36 cellular contexts compared by ENCODE assay signal in genomic region chr1:209595032-209595431, GRCh38. TPM values are rescaled to one million over a fixed set of nuclear protein-coding genes. Genes with fewer than 3 reads are reported as not detected.
"Had no signal": no experiment of that assay in that cellular context is flagged by ENCODE, and none has a peak within 500 bp of the region (broad histone marks: within the 10 kb centered on the region; RNA-seq: fewer than 3 reads in every experiment).

No MANE protein-coding gene starts in this region.

- FAIRE-seq: astrocyte, TTC549 had no signal

- DNase-seq: activated B cell treated with CpG ODN at 0.5 μM for 24 hours; activated CD4-positive, alpha-beta memory T cell treated with anti-CD3 and anti-CD28 coated beads for 36 hours; activated CD4-positive, alpha-beta T cell treated with anti-CD3 and anti-CD28 coated beads for 4 hours; activated CD4-positive, alpha-beta T cell treated with anti-CD3 and anti-CD28 coated beads, Interleukin-2, amount 10 ng/mL, durations not matched to agents 24 days and 14 days; activated CD4-positive, alpha-beta T cell treated with anti-CD3 and anti-CD28 coated beads, Interleukin-2, amount 50 U/mL, for 1 hour; activated CD4-positive, alpha-beta T cell treated with anti-CD3 and anti-CD28 coated beads, Interleukin-2, amount 50 U/mL, for 4 hours; activated CD4-positive, CD25-positive, alpha-beta regulatory T cell treated with anti-CD3 and anti-CD28 coated beads, Interleukin-2, amount 50 U/mL, for 72 hours; activated CD8-positive, alpha-beta memory T cell treated with anti-CD3 and anti-CD28 coated beads, Interleukin-2, amount 50 U/mL, for 4 hours; activated CD8-positive, alpha-beta T cell treated with anti-CD3 and anti-CD28 coated beads for 36 hours; activated effector memory CD4-positive, alpha-beta T cell treated with Interleukin-2 at 50 U/mL for 16 hours; activated gamma-delta T cell treated with Interleukin-2 at 50 U/mL for 16 hours; activated naive CD4-positive, alpha-beta T cell; activated naive CD4-positive, alpha-beta T cell treated with anti-CD3 and anti-CD28 coated beads for 36 hours; activated naive CD4-positive, alpha-beta T cell treated with anti-CD3 and anti-CD28 coated beads, Interleukin-2, amount 50 U/mL, for 16 hours; activated naive CD8-positive, alpha-beta T cell treated with anti-CD3 and anti-CD28 coated beads for 36 hours; activated T-cell treated with anti-CD3 and anti-CD28 coated beads, Interleukin-2, amount 50 U/mL, for 24 hours; activated T-cell treated with anti-CD3 and anti-CD28 coated beads, Interleukin-2, amount 50 U/mL, for 48 hours; adrenal gland; amniotic stem cell; aorta; body of pancreas; brain microvascular endothelial cell; central memory CD4-positive, alpha-beta T cell; T-helper 1 cell; T-helper 2 cell; T-helper 9 cell had no signal

- H3K9me3 Mint-ChIP-seq: activated B cell treated with CpG ODN at 0.5 μM for 24 hours; activated CD4-positive, alpha-beta memory T cell treated with anti-CD3 and anti-CD28 coated beads for 36 hours; activated CD4-positive, alpha-beta T cell treated with anti-CD3 and anti-CD28 coated beads, Interleukin-2, amount 10 ng/mL, durations not matched to agents 24 days and 14 days; activated CD8-positive, alpha-beta T cell treated with anti-CD3 and anti-CD28 coated beads for 36 hours; activated naive CD4-positive, alpha-beta T cell treated with anti-CD3 and anti-CD28 coated beads for 36 hours; activated naive CD4-positive, alpha-beta T cell treated with anti-CD3 and anti-CD28 coated beads, Interleukin-2, amount 50 U/mL, for 72 hours; activated naive CD8-positive, alpha-beta T cell treated with anti-CD3 and anti-CD28 coated beads for 36 hours; activated T-cell treated with anti-CD3 and anti-CD28 coated beads, Interleukin-2, amount 50 U/mL, for 24 hours; activated T-helper 2 cell treated with anti-CD3 and anti-CD28 coated beads, Interferon-gamma antibody, Interleukin-2, Interleukin-4, amounts not matched to agents 10 μg/mL and 5 μg/mL and 100 μg/mL, durations not matched to agents 14 hours and 24 hours and 36 hours; T-helper 1 cell treated with Interleukin-12 subunit alpha and Interleukin-12 subunit beta and Interleukin-4 antibody, amounts not matched to agents 30 μg/mL and 1 μg/mL, for 36 hours; T-helper 2 cell treated with Interferon-gamma antibody and Interleukin-4, amounts not matched to agents 5 μg/mL and 100 μg/mL, for 36 hours had no signal

- H3K27ac Mint-ChIP-seq: activated B cell treated with CpG ODN at 0.5 μM for 24 hours; activated CD4-positive, alpha-beta memory T cell treated with anti-CD3 and anti-CD28 coated beads for 36 hours; activated CD4-positive, alpha-beta T cell treated with anti-CD3 and anti-CD28 coated beads, Interleukin-2, amount 10 ng/mL, durations not matched to agents 24 days and 14 days; activated CD8-positive, alpha-beta T cell treated with anti-CD3 and anti-CD28 coated beads for 36 hours; activated naive CD4-positive, alpha-beta T cell treated with anti-CD3 and anti-CD28 coated beads for 36 hours; activated naive CD4-positive, alpha-beta T cell treated with anti-CD3 and anti-CD28 coated beads, Interleukin-2, amount 50 U/mL, for 72 hours; activated naive CD8-positive, alpha-beta T cell treated with anti-CD3 and anti-CD28 coated beads for 36 hours; activated T-cell treated with anti-CD3 and anti-CD28 coated beads, Interleukin-2, amount 50 U/mL, for 24 hours; activated T-helper 2 cell treated with anti-CD3 and anti-CD28 coated beads, Interferon-gamma antibody, Interleukin-2, Interleukin-4, amounts not matched to agents 10 μg/mL and 5 μg/mL and 100 μg/mL, durations not matched to agents 14 hours and 24 hours and 36 hours; T-helper 1 cell treated with Interleukin-12 subunit alpha and Interleukin-12 subunit beta and Interleukin-4 antibody, amounts not matched to agents 30 μg/mL and 1 μg/mL, for 36 hours; T-helper 2 cell treated with Interferon-gamma antibody and Interleukin-4, amounts not matched to agents 5 μg/mL and 100 μg/mL, for 36 hours had no signal

- H3K4me1 ChIP-seq: adrenal gland, body of pancreas, breast epithelium had no signal

- H3K27me3 ChIP-seq: adrenal gland, body of pancreas, brain microvascular endothelial cell, breast epithelium had no signal

- H3K4me1 Mint-ChIP-seq: activated B cell treated with CpG ODN at 0.5 μM for 24 hours; activated CD4-positive, alpha-beta T cell treated with anti-CD3 and anti-CD28 coated beads, Interleukin-2, amount 10 ng/mL, durations not matched to agents 24 days and 14 days; activated naive CD8-positive, alpha-beta T cell treated with anti-CD3 and anti-CD28 coated beads for 36 hours had no signal

- H3K9me3 ChIP-seq: adrenal gland, body of pancreas, breast epithelium had no signal

- H3K27ac ChIP-seq: adrenal gland, body of pancreas, brain microvascular endothelial cell, breast epithelium, VCaP had no signal

- H3K36me3 ChIP-seq: adrenal gland, brain microvascular endothelial cell, breast epithelium had no signal

- H3K4me3 Mint-ChIP-seq: activated B cell treated with CpG ODN at 0.5 μM for 24 hours; activated CD4-positive, alpha-beta memory T cell treated with anti-CD3 and anti-CD28 coated beads for 36 hours; activated CD4-positive, alpha-beta T cell treated with anti-CD3 and anti-CD28 coated beads, Interleukin-2, amount 10 ng/mL, durations not matched to agents 24 days and 14 days; activated CD8-positive, alpha-beta T cell treated with anti-CD3 and anti-CD28 coated beads for 36 hours; activated naive CD4-positive, alpha-beta T cell treated with anti-CD3 and anti-CD28 coated beads for 36 hours; activated naive CD8-positive, alpha-beta T cell treated with anti-CD3 and anti-CD28 coated beads for 36 hours; activated T-cell treated with anti-CD3 and anti-CD28 coated beads, Interleukin-2, amount 50 U/mL, for 24 hours; T-helper 1 cell treated with Interleukin-12 subunit alpha and Interleukin-12 subunit beta and Interleukin-4 antibody, amounts not matched to agents 30 μg/mL and 1 μg/mL, for 36 hours; T-helper 2 cell treated with Interferon-gamma antibody and Interleukin-4, amounts not matched to agents 5 μg/mL and 100 μg/mL, for 36 hours had no signal

- H3K4me3 ChIP-seq: adrenal gland, body of pancreas, breast epithelium had no signal

- H3K36me3 Mint-ChIP-seq: activated CD4-positive, alpha-beta memory T cell treated with anti-CD3 and anti-CD28 coated beads for 36 hours; activated naive CD4-positive, alpha-beta T cell treated with anti-CD3 and anti-CD28 coated beads, Interleukin-2, amount 50 U/mL, for 72 hours; activated naive CD8-positive, alpha-beta T cell treated with anti-CD3 and anti-CD28 coated beads for 36 hours had no signal

- ATAC-seq: activated CD8-positive, alpha-beta T cell treated with anti-CD3 and anti-CD28 coated beads for 36 hours; activated naive CD4-positive, alpha-beta T cell treated with anti-CD3 and anti-CD28 coated beads, Interleukin-2, amount 50 U/mL, for 72 hours; body of pancreas had no signal

RNA-seq across cellular contexts. Expression of gene CAMK1G, which starts 11.5 kb away (rescaled TPM):
- total RNA-seq: activated B cell treated with CpG ODN at 0.5 μM for 24 hours; activated CD8-positive, alpha-beta memory T cell treated with anti-CD3 and anti-CD28 coated beads for 36 hours; activated CD8-positive, alpha-beta T cell treated with anti-CD3 and anti-CD28 coated beads for 36 hours; activated naive CD4-positive, alpha-beta T cell treated with anti-CD3 and anti-CD28 coated beads, Interleukin-2, amount 50 U/mL, for 72 hours; activated naive CD8-positive, alpha-beta T cell treated with anti-CD3 and anti-CD28 coated beads for 36 hours; activated T-helper 2 cell treated with anti-CD3 and anti-CD28 coated beads, Interferon-gamma antibody, Interleukin-2, Interleukin-4, amounts not matched to agents 10 μg/mL and 5 μg/mL and 100 μg/mL, durations not matched to agents 14 hours and 24 hours and 36 hours; cardiac septum had no signal
